ENCODE assay signal across 9 cellular contexts in the genomic region with DNA sequence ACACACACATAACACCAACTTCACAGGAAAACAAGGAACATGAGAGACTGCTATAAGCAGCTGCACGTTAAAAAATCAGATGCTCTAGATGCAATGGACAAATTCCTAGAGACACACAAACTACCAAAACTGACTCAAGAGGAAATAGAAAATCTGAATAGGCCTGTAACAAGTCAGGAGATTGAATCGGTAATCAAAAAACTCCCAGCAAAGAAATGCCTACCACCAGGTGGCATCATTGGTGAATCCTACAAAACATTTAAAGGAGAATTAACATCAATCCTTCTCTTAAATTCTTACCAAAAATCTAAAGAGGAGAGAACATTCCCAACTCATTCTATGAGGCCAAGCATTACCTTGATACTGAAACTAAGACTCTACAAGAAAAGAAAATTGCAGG. TPM values are rescaled to one million over a fixed set of nuclear protein-coding genes. Genes with fewer than 3 reads are reported as not detected.
DNase-seq lines count a peak whose midpoint lies in the region; ATAC-seq, FAIRE-seq and TF ChIP-seq lines count a peak whose summit lies in the region.
"Had no signal": no experiment of that assay in that cellular context is flagged by ENCODE, and none has a peak within 500 bp of the region (broad histone marks: within the 10 kb centered on the region; RNA-seq: fewer than 3 reads in every experiment).

No MANE protein-coding gene starts in this region.

- H3K9me3 ChIP-seq in astrocyte (ENCODE audit: insufficient read depth, low read depth, low read length) (no peaks in the 10 kb centered on the region), lung (ENCODE audit: control insufficient read depth in 2 of 2, insufficient read depth in 1 of 2, low read length in 1 of 2) (no peaks in the 10 kb centered on the region)

- no peaks in the 10 kb centered on the region for H3K36me3 ChIP-seq in astrocyte (ENCODE audit: insufficient read depth, low read length)
- H3K36me3 ChIP-seq in lung (ENCODE audit: control insufficient read depth in 2 of 2, insufficient read depth in 2 of 2, low read length in 2 of 2): no peaks in the 10 kb centered on the region

- no peak for TF ChIP-seq CTCF in natural killer cell (IDR thresholded peaks at IDR 0.05)
- TF ChIP-seq CTCF in astrocyte (IDR thresholded peaks at IDR 0.05; ENCODE audit: insufficient read depth, low read depth, low read length): peak; percentile 68
- TF ChIP-seq CTCF in lung (IDR thresholded peaks at IDR 0.05; ENCODE audit: control extremely low read depth, extremely low read depth): peak; percentile 32

- WGBS in lung, 2 donors: 51 to 60% methylated on average over 2 of the region's 2 CpGs

- H3K27me3 Mint-ChIP-seq in natural killer cell treated with Interleukin-12 subunit alpha and Interleukin-12 subunit beta and Interleukin-15 and Interleukin-18, amount 100 ng/mL, for 72 hours: no peaks in the 10 kb centered on the region
- H3K27me3 Mint-ChIP-seq in natural killer cell (ENCODE audit: low read depth in 2 of 2) (no peaks in the 10 kb centered on the region), astrocyte (ENCODE audit: low read depth, unreplicated experiment) (no peaks in the 10 kb centered on the region)

- H3K27ac Mint-ChIP-seq in natural killer cell treated with Interleukin-12 subunit alpha and Interleukin-12 subunit beta and Interleukin-15 and Interleukin-18, amount 100 ng/mL, for 72 hours: no peak overlapping the region
- H3K27ac Mint-ChIP-seq in natural killer cell (no peak overlapping the region), astrocyte (ENCODE audit: unreplicated experiment) (no peak overlapping the region)

- H3K4me3 Mint-ChIP-seq in natural killer cell treated with Interleukin-12 subunit alpha and Interleukin-12 subunit beta and Interleukin-15 and Interleukin-18, amount 100 ng/mL, for 72 hours: no peak overlapping the region
- H3K4me3 Mint-ChIP-seq in natural killer cell (no peak overlapping the region), astrocyte (ENCODE audit: unreplicated experiment) (no peak overlapping the region)

- peak; percentile 23 for DNase-seq in natural killer cell treated with Interleukin-12 subunit alpha and Interleukin-12 subunit beta and Interleukin-15 and Interleukin-18, amount 100 ng/mL, for 72 hours (ENCODE audit: low spot score)
- no peak for DNase-seq in natural killer cell
- peak; percentile 13 for DNase-seq in NCI-H2171 (lab: John Stamatoyannopoulos, UW)
- peak; percentile 34 for DNase-seq in astrocyte (ENCODE audit: low read depth)
- no peak for DNase-seq in lung (ENCODE audit: low spot score)
- no peak for DNase-seq in GOT3 (lab: John Stamatoyannopoulos, UW)
- DNase-seq in activated CD8-positive, alpha-beta memory T cell treated with anti-CD3 and anti-CD28 coated beads, Interleukin-2, amount 50 U/mL, for 48 hours: no peak
- no peak for DNase-seq in medulla oblongata (ENCODE audit: extremely low spot score)

- no peak for FAIRE-seq in astrocyte (lab: Jason Lieb, UNC)
- FAIRE-seq: endometrium had no signal

- no peaks in the 10 kb centered on the region for H3K4me1 Mint-ChIP-seq in natural killer cell treated with Interleukin-12 subunit alpha and Interleukin-12 subunit beta and Interleukin-15 and Interleukin-18, amount 100 ng/mL, for 72 hours (ENCODE audit: low read depth in 2 of 2)
- H3K4me1 Mint-ChIP-seq in natural killer cell (no peaks in the 10 kb centered on the region), astrocyte (ENCODE audit: low read depth, unreplicated experiment) (peaks cover 44% of the 10 kb centered on the region)

- H3K4me2 ChIP-seq in astrocyte (ENCODE audit: low read length): no peak overlapping the region

- H3K27ac ChIP-seq in astrocyte (ENCODE audit: low read depth, low read length) (no peak overlapping the region), lung (ENCODE audit: low read depth in 1 of 2, low read length in 1 of 2) (no peak overlapping the region)

- H3K4me1 ChIP-seq in astrocyte (ENCODE audit: insufficient read depth, low read length): peaks cover 24% of the 10 kb centered on the region
- peaks cover 0 to 1% of the 10 kb centered on the region in 2 donors for H3K4me1 ChIP-seq in lung (ENCODE audit: control insufficient read depth in 2 of 2, insufficient read depth in 2 of 2, low read length in 2 of 2)

- H3K27me3 ChIP-seq in astrocyte (ENCODE audit: insufficient read depth, low read length): no peaks in the 10 kb centered on the region
- H3K27me3 ChIP-seq in lung (ENCODE audit: control insufficient read depth, insufficient read depth): no peaks in the 10 kb centered on the region

- intact Hi-C loops in natural killer cell (cut with micrococcal nuclease): loop anchor here (2.0 to 5.0 kb wide), 2 partner anchors 106 to 216 kb away; partner anchors contain the start of gene SMIM3

- ATAC-seq in natural killer cell treated with Interleukin-12 subunit alpha and Interleukin-12 subunit beta and Interleukin-15 and Interleukin-18, amount 100 ng/mL, for 72 hours: no peak
- no peak for ATAC-seq in natural killer cell
- no peak for ATAC-seq in lung (ENCODE audit: insufficient read depth, low FRiP score)

- H3K9me3 Mint-ChIP-seq in natural killer cell treated with Interleukin-12 subunit alpha and Interleukin-12 subunit beta and Interleukin-15 and Interleukin-18, amount 100 ng/mL, for 72 hours: no peaks in the 10 kb centered on the region
- H3K9me3 Mint-ChIP-seq in natural killer cell (no peaks in the 10 kb centered on the region), astrocyte (ENCODE audit: unreplicated experiment) (no peaks in the 10 kb centered on the region)

- no peak overlapping the region for H3K9ac ChIP-seq in astrocyte (ENCODE audit: low read length)

- no peak overlapping the region for H3K4me3 ChIP-seq in astrocyte (ENCODE audit: insufficient read depth, low read depth, low read length)
- no peak overlapping the region for H3K4me3 ChIP-seq in lung

- H2AFZ ChIP-seq in astrocyte (ENCODE audit: low read depth, low read length): no peak overlapping the region

- H3K79me2 ChIP-seq in astrocyte (ENCODE audit: insufficient read depth, low read length): no peaks in the 10 kb centered on the region

- no peaks in the 10 kb centered on the region for H3K36me3 Mint-ChIP-seq in natural killer cell treated with Interleukin-12 subunit alpha and Interleukin-12 subunit beta and Interleukin-15 and Interleukin-18, amount 100 ng/mL, for 72 hours
- H3K36me3 Mint-ChIP-seq in natural killer cell (no peaks in the 10 kb centered on the region), astrocyte (ENCODE audit: low read depth, unreplicated experiment) (peaks cover 5% of the 10 kb centered on the region)

- no peaks in the 10 kb centered on the region for H4K20me1 ChIP-seq in astrocyte (ENCODE audit: insufficient read depth, low read length)

RNA-seq across cellular contexts. Expression of gene NDST1, which starts 54.9 kb away (rescaled TPM):
- 1 to 10 TPM; 4.0 to 7.8 TPM for total RNA-seq in natural killer cell treated with Interleukin-12 subunit alpha and Interleukin-12 subunit beta and Interleukin-15 and Interleukin-18, amount 100 ng/mL, for 72 hours
- 10 to 100 TPM in 1 of 3 donors, 1 to 10 TPM in 2; 2.8 to 12.3 (median 4.3) TPM for total RNA-seq in natural killer cell
- 293 and 321 TPM in 2 replicates for total RNA-seq in astrocyte
- 100 to 1,000 TPM in 1 of 2 donors, 10 to 100 TPM in 1; 71.6 to 145 TPM for total RNA-seq in lung
- 10 to 100 TPM; 45.6 to 49.8 TPM for polyA plus RNA-seq in lung

Comparison
In these comparisons a context has a peak if more than half of its experiments do, and no peak if none do; other contexts are left out.
1. DNase-seq: peak in natural killer cell treated with Interleukin-12 subunit alpha and Interleukin-12 subunit beta and Interleukin-15 and Interleukin-18, amount 100 ng/mL, for 72 hours (single experiment), NCI-H2171 (single experiment) and astrocyte (single experiment); none in natural killer cell (single experiment), lung (single experiment), GOT3 (single experiment), activated CD8-positive, alpha-beta memory T cell treated with anti-CD3 and anti-CD28 coated beads, Interleukin-2, amount 50 U/mL, for 48 hours (single experiment) and medulla oblongata (single experiment).
2. RNA of gene NDST1, which starts 54.9 kb away (total RNA-seq): 293 to 321 TPM in astrocyte and 71.6 to 145 TPM in lung; 4.0 to 7.8 TPM in natural killer cell treated with Interleukin-12 subunit alpha and Interleukin-12 subunit beta and Interleukin-15 and Interleukin-18, amount 100 ng/mL, for 72 hours and 2.8 to 12.3 TPM in natural killer cell; every median in the first group is over 4 times any median in the second.